In the genomic region with DNA sequence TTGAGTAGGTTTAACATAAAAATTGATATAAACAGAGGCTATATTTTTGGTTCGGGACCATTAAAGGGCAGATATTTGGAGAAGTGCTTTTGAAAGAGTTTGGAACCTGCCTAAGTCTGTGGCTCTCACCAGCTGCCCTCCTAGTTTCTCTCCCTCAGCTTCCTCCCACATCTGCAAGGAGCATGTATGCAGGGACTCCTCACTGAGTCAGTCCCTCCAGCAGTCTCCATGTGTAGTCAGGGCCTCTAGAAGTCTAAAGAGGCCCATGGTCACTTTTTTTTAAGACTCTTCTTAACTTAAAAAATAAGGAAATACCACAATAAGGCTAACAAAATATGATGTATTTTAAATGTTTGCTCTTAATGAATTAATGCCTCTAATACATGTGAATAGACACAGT, we compare ENCODE assay signal across 1 cellular context.
TF ChIP-seq lines count a peak whose summit lies in the region.

No MANE protein-coding gene starts in this region.

TF ChIP-seq in SK-N-SH treated with all-trans-retinoic acid at 6 μM for 48 hours, 23 proteins besides CTCF, POLR2A, EP300 and RAD21 (continued from another document):
- TF ChIP-seq, protein P1, sequence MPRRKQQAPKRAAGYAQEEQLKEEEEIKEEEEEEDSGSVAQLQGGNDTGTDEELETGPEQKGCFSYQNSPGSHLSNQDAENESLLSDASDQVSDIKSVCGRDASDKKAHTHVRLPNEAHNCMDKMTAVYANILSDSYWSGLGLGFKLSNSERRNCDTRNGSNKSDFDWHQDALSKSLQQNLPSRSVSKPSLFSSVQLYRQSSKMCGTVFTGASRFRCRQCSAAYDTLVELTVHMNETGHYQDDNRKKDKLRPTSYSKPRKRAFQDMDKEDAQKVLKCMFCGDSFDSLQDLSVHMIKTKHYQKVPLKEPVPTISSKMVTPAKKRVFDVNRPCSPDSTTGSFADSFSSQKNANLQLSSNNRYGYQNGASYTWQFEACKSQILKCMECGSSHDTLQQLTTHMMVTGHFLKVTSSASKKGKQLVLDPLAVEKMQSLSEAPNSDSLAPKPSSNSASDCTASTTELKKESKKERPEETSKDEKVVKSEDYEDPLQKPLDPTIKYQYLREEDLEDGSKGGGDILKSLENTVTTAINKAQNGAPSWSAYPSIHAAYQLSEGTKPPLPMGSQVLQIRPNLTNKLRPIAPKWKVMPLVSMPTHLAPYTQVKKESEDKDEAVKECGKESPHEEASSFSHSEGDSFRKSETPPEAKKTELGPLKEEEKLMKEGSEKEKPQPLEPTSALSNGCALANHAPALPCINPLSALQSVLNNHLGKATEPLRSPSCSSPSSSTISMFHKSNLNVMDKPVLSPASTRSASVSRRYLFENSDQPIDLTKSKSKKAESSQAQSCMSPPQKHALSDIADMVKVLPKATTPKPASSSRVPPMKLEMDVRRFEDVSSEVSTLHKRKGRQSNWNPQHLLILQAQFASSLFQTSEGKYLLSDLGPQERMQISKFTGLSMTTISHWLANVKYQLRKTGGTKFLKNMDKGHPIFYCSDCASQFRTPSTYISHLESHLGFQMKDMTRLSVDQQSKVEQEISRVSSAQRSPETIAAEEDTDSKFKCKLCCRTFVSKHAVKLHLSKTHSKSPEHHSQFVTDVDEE (CRISPR knock-in tag; IDR thresholded peaks at IDR 0.05) = no peak
- TF ChIP-seq ESRRG (CRISPR knock-in tag; IDR thresholded peaks at IDR 0.05) = no peak
- TF ChIP-seq RARB (CRISPR knock-in tag; IDR thresholded peaks at IDR 0.05) = no peak
- no peak for TF ChIP-seq ISL1 (CRISPR knock-in tag; IDR thresholded peaks at IDR 0.05)
- no peak for TF ChIP-seq ZNF565 (CRISPR knock-in tag; conservative IDR thresholded peaks at IDR 0.05; ENCODE audit: low read depth)
- no peak for TF ChIP-seq BACH2 (CRISPR knock-in tag; IDR thresholded peaks at IDR 0.05; ENCODE audit: borderline replicate concordance)
- TF ChIP-seq CSDC2 (CRISPR knock-in tag; IDR thresholded peaks at IDR 0.05) = no peak
- TF ChIP-seq, protein P2, sequence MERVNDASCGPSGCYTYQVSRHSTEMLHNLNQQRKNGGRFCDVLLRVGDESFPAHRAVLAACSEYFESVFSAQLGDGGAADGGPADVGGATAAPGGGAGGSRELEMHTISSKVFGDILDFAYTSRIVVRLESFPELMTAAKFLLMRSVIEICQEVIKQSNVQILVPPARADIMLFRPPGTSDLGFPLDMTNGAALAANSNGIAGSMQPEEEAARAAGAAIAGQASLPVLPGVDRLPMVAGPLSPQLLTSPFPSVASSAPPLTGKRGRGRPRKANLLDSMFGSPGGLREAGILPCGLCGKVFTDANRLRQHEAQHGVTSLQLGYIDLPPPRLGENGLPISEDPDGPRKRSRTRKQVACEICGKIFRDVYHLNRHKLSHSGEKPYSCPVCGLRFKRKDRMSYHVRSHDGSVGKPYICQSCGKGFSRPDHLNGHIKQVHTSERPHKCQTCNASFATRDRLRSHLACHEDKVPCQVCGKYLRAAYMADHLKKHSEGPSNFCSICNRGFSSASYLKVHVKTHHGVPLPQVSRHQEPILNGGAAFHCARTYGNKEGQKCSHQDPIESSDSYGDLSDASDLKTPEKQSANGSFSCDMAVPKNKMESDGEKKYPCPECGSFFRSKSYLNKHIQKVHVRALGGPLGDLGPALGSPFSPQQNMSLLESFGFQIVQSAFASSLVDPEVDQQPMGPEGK (CRISPR knock-in tag; IDR thresholded peaks at IDR 0.05; ENCODE audit: borderline replicate concordance) = no peak
- TF ChIP-seq SNAI2 (CRISPR knock-in tag; IDR thresholded peaks at IDR 0.05) = no peak
- TF ChIP-seq GLIS3 (CRISPR knock-in tag; IDR thresholded peaks at IDR 0.05) = no peak
- TF ChIP-seq ZNF8 (CRISPR knock-in tag; IDR thresholded peaks at IDR 0.05) = no peak
- TF ChIP-seq, protein P3, sequence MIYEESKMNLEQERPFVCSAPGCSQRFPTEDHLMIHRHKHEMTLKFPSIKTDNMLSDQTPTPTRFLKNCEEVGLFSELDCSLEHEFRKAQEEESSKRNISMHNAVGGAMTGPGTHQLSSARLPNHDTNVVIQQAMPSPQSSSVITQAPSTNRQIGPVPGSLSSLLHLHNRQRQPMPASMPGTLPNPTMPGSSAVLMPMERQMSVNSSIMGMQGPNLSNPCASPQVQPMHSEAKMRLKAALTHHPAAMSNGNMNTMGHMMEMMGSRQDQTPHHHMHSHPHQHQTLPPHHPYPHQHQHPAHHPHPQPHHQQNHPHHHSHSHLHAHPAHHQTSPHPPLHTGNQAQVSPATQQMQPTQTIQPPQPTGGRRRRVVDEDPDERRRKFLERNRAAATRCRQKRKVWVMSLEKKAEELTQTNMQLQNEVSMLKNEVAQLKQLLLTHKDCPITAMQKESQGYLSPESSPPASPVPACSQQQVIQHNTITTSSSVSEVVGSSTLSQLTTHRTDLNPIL (CRISPR knock-in tag; IDR thresholded peaks at IDR 0.05; ENCODE audit: low read depth) = no peak
